ENCODE assay signal across 13 cellular contexts in the genomic region with DNA sequence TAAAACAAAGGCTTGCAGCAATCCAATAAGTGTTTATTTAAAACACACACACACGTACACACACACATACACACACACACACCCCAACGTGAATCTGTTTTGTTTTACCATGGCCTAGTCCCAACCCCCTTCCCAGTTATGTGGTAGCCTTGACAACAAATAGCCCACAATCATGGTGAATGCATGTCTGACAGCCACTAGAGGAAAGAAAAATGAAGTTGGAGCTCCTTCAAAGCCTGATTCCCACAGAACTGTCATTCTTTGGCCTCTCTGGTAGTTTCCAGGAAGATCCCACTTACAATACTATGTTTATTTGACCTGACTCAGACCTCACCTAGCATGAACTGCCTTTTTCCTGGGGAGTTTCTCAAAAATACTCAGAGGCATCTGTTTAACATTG.
A peak's percentile ranks its signal among the peaks of the same experiment; 100 is the strongest.
DNase-seq lines count a peak whose midpoint lies in the region; ATAC-seq, FAIRE-seq and TF ChIP-seq lines count a peak whose summit lies in the region.
"Had no signal": no experiment of that assay in that cellular context is flagged by ENCODE, and none has a peak within 500 bp of the region (broad histone marks: within the 10 kb centered on the region; RNA-seq: fewer than 3 reads in every experiment).

No MANE protein-coding gene starts in this region.

- H3K27me3 ChIP-seq in neuronal stem cell (ENCODE audit: control insufficient read depth in 3 of 3, insufficient read depth in 3 of 3, low read depth in 1 of 3, low read length in 3 of 3): no peaks in the 10 kb centered on the region
- no peaks in the 10 kb centered on the region for H3K27me3 ChIP-seq in dorsolateral prefrontal cortex

- H2BK120ac ChIP-seq in neuronal stem cell (ENCODE audit: low read depth, low read length): no peak overlapping the region

- TF ChIP-seq CTCF in dorsolateral prefrontal cortex (IDR thresholded peaks at IDR 0.05 in 54 of 56, conservative IDR thresholded peaks at IDR 0.05 in 2 of 56; ENCODE audit: low read depth in 1 of 56, partially characterized antibody in 56 of 56): no peak

- H2BK12ac ChIP-seq in neuronal stem cell (ENCODE audit: low read length): no peak overlapping the region

- H2BK5ac ChIP-seq in neuronal stem cell (ENCODE audit: low read length): no peak overlapping the region

- peaks cover 7 to 9% of the 10 kb centered on the region in 2 donors for H3K36me3 ChIP-seq in neuronal stem cell (replicated peaks in 1 of 2; ENCODE audit: control insufficient read depth in 2 of 2, insufficient read depth in 2 of 2, low read length in 2 of 2)

- H3K23ac ChIP-seq in neuronal stem cell (ENCODE audit: low read depth, low read length, poor library complexity): no peak overlapping the region

- H3K9ac ChIP-seq in neuronal stem cell (ENCODE audit: low read depth, low read length, poor library complexity): no peak overlapping the region

- no peak overlapping the region for H3K14ac ChIP-seq in neuronal stem cell (ENCODE audit: low read length)

- no peak overlapping the region for H3K4ac ChIP-seq in neuronal stem cell (ENCODE audit: low read length)

- intact Hi-C loops in dorsolateral prefrontal cortex (cut with DNase I): no loop called here

- no peak for TF ChIP-seq POLR2A in GM12892 (IDR thresholded peaks at IDR 0.05; ENCODE audit: low read depth, low read length)

- no peak overlapping the region for H2AK5ac ChIP-seq in neuronal stem cell (ENCODE audit: low read depth, low read length)

- H3K4me3 ChIP-seq in neuronal stem cell (ENCODE audit: low read length in 2 of 2) (no peak overlapping the region), dorsolateral prefrontal cortex (no peak overlapping the region)
- H3K4me3 ChIP-seq: HAP-1 had no signal

- H2BK15ac ChIP-seq in neuronal stem cell (ENCODE audit: low read length): no peak overlapping the region

- DNase-seq in H4 (ENCODE audit: low spot score) (peak; percentile 37), RCC 7860 (ENCODE audit: low spot score) (peak; percentile 28), fibroblast of gingiva (ENCODE audit: low read depth) (peak; percentile 61), neuronal stem cell (ENCODE audit: low spot score) (no peak), NCI-H1105 treated with DMSO at 0.1 percent for 48 hours (lab: John Stamatoyannopoulos, UW) (no peak), dorsolateral prefrontal cortex (no peak), GM12892 (ENCODE audit: insufficient read length) (no peak)
- DNase-seq: activated naive CD8-positive, alpha-beta T cell treated with anti-CD3 and anti-CD28 coated beads, Interleukin-2, amount 10 ng/mL, durations not matched to agents 7 days and 5 days; NCI-H146 had no signal

- H2AFZ ChIP-seq in neuronal stem cell (ENCODE audit: low read length): peak overlapping the region; percentile 8

- peaks cover 0 to 29% of the 10 kb centered on the region in 2 donors for H3K4me1 ChIP-seq in neuronal stem cell (ENCODE audit: control insufficient read depth in 2 of 2, insufficient read depth in 1 of 2, low read depth in 1 of 2, low read length in 2 of 2)

- no peak overlapping the region for H3K27ac ChIP-seq in neuronal stem cell (replicated peaks; ENCODE audit: low read length)
- no peak overlapping the region for H3K27ac ChIP-seq in dorsolateral prefrontal cortex

- no CpG with 5 or more reads among the region's 2 CpGs for WGBS in neuronal stem cell (ENCODE audit: extremely low coverage in 2 of 2, insufficient read length in 2 of 2, insufficient replicate concordance in 1 of 2), 2 donors

- FAIRE-seq in RCC 7860 (lab: Jason Lieb, UNC) (no peak), GM12892 (lab: Jason Lieb, UNC) (no peak)
- FAIRE-seq: frontal cortex had no signal

- ATAC-seq in GM18511 (IDR thresholded peaks at IDR 0.05; ENCODE audit: unreplicated experiment): no peak
- ATAC-seq: activated CD4-positive, CD25-positive, alpha-beta regulatory T cell treated with anti-CD3 and anti-CD28 coated beads, Interleukin-2, amount 50 U/mL, for 24 hours had no signal

- peaks cover 2 to 33% of the 10 kb centered on the region in 2 donors for H3K9me3 ChIP-seq in neuronal stem cell (replicated peaks in 1 of 2; ENCODE audit: control insufficient read depth in 2 of 2, insufficient read depth in 1 of 2, low read depth in 1 of 2, low read length in 2 of 2)

- no peak overlapping the region for H4K91ac ChIP-seq in neuronal stem cell (ENCODE audit: low read depth, low read length, poor library complexity)

- no peak overlapping the region for H3K4me2 ChIP-seq in neuronal stem cell (ENCODE audit: insufficient read depth, low read length, poor library complexity, severe bottlenecking)

- no peak overlapping the region for H4K8ac ChIP-seq in neuronal stem cell (ENCODE audit: low read depth, low read length)

- no peaks in the 10 kb centered on the region for H3K79me1 ChIP-seq in neuronal stem cell (ENCODE audit: low read depth, low read length)

- no peak overlapping the region for H3K18ac ChIP-seq in neuronal stem cell (ENCODE audit: low read length)

Comparison
In these comparisons a context has a peak if more than half of its experiments do, and no peak if none do; other contexts are left out.
1. DNase-seq: peak in H4 (single experiment), RCC 7860 (single experiment) and fibroblast of gingiva (single experiment); none in neuronal stem cell (single experiment), NCI-H1105 treated with DMSO at 0.1 percent for 48 hours (single experiment), dorsolateral prefrontal cortex (0 of 10) and GM12892 (single experiment).